ENCODE assay signal across 8 cellular contexts in the genomic region with DNA sequence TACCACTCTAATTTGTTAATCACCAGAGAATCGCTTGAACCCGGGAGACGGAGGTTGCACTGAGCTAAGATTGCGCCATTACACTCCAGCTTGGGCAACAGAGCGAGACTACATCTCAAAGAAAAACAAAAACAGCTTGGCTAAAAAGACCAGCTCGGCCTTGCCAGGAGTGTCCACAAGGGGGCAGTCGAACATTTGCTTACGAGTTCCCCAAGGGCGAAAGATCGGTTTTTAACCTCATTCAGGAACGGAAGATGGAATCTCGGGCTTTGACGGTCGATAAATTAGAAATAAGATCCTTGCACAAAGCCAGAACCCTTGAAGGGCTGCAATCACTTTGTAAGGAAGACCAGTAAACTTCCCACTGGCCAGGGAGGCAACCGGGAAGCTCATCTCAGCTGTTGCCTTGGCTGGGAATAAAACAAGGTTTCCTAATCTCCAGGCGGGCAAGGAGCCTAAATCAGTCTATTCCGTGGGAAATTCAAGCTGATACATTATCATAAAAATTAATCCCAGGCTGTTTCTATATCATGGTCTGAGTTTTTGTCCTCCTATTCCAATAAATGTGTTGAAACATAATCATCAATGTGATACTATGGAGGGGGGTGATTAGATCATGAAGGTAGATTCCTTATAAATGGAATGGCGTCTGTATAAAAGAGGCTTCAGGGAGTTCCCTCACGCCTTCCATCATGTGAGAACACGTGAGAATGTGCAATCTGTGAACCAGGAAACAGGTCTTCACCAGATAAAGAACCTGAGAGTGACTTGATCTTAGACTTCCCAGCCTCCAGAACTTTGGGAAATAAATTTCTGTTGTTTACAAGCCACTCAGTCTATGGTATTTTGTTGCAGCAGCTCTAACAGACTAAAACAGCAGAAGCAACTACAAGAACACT. TPM values are rescaled to one million over a fixed set of nuclear protein-coding genes. Genes with fewer than 3 reads are reported as not detected.
DNase-seq lines count a peak whose midpoint lies in the region; ATAC-seq and TF ChIP-seq lines count a peak whose summit lies in the region.

No MANE protein-coding gene starts in this region.

- ATAC-seq in activated naive CD8-positive, alpha-beta T cell treated with anti-CD3 and anti-CD28 coated beads, Interleukin-2, amount 10 ng/mL, durations not matched to agents 7 days and 5 days (ENCODE audit: low read depth): peak; percentile 69
- no peak for ATAC-seq in HG03520 (IDR thresholded peaks at IDR 0.05; ENCODE audit: unreplicated experiment)

- TF ChIP-seq CTCF in cardiac muscle cell (IDR thresholded peaks at IDR 0.05; ENCODE audit: low read depth, low read length) (peak; percentile 97), transverse colon (IDR thresholded peaks at IDR 0.05) (peak; percentile 84 to 97 (median 95))

- H3K4me1 ChIP-seq in cardiac muscle cell (ENCODE audit: low read depth) (no peaks in the 10 kb centered on the region), transverse colon (peaks cover 0 to 12% (median 0%) of the 10 kb centered on the region in 4 donors)

- H3K27ac Mint-ChIP-seq in activated naive CD8-positive, alpha-beta T cell treated with anti-CD3 and anti-CD28 coated beads, Interleukin-2, amount 10 ng/mL, durations not matched to agents 7 days and 5 days: peak overlapping the region; percentile 49

- H3K36me3 ChIP-seq in cardiac muscle cell (no peaks in the 10 kb centered on the region), transverse colon (no peaks in the 10 kb centered on the region)

- no peak for TF ChIP-seq POLR2A in transverse colon (IDR thresholded peaks at IDR 0.05)

- no peak overlapping the region for H3K27ac ChIP-seq in cardiac muscle cell
- no peak overlapping the region for H3K27ac ChIP-seq in transverse colon

- H3K9me3 ChIP-seq in cardiac muscle cell (ENCODE audit: low read depth): no peaks in the 10 kb centered on the region
- H3K9me3 ChIP-seq in transverse colon: no peaks in the 10 kb centered on the region

- H3K27me3 Mint-ChIP-seq in activated naive CD8-positive, alpha-beta T cell treated with anti-CD3 and anti-CD28 coated beads, Interleukin-2, amount 10 ng/mL, durations not matched to agents 7 days and 5 days: peaks cover 7% of the 10 kb centered on the region

- 7 to 24% methylated on average over 5 to 20 of the region's 20 CpGs for WGBS in transverse colon (ENCODE audit: low coverage in 1 of 2), 2 donors

- in situ Hi-C loops in G401 (cut with HindIII; ENCODE audit: low sequenced_read_pairs): no loop called here
- in situ Hi-C loops in transverse colon (cut with MboI; ENCODE audit: low pct_ligation_motif_present in 1 of 4, low pct_unique_long_range_greater_than_20kb in 1 of 4, low sequenced_read_pairs in 3 of 4): loop anchor here in 1 of 4 donors (10.0 kb wide), 1 partner anchor 82 kb away; no protein-coding TSS in a partner anchor

- H3K36me3 Mint-ChIP-seq in activated naive CD8-positive, alpha-beta T cell treated with anti-CD3 and anti-CD28 coated beads, Interleukin-2, amount 10 ng/mL, durations not matched to agents 7 days and 5 days: no peaks in the 10 kb centered on the region

- H3K4me1 Mint-ChIP-seq in activated naive CD8-positive, alpha-beta T cell treated with anti-CD3 and anti-CD28 coated beads, Interleukin-2, amount 10 ng/mL, durations not matched to agents 7 days and 5 days: peaks cover 11% of the 10 kb centered on the region

- TF ChIP-seq EP300 in transverse colon (IDR thresholded peaks at IDR 0.05; ENCODE audit: low read depth): no peak

- peak overlapping the region; percentile 55 for H3K4me3 Mint-ChIP-seq in activated naive CD8-positive, alpha-beta T cell treated with anti-CD3 and anti-CD28 coated beads, Interleukin-2, amount 10 ng/mL, durations not matched to agents 7 days and 5 days

- POLR2A ChIA-PET in activated naive CD8-positive, alpha-beta T cell treated with anti-CD3 and anti-CD28 coated beads, Interleukin-2, amount 10 ng/mL, durations not matched to agents 7 days and 5 days (lab: Charles Lee): interaction anchor here (0.7 to 1.4 kb wide), 8 partner anchors 14 to 80 kb away, joined by 3 to 9 read pairs (median 4); a partner anchor contains a TSS

- intact Hi-C loops in transverse colon (cut with DNase I; ENCODE audit: low total_unique reads): no loop called here

- H3K9me3 Mint-ChIP-seq in activated naive CD8-positive, alpha-beta T cell treated with anti-CD3 and anti-CD28 coated beads, Interleukin-2, amount 10 ng/mL, durations not matched to agents 7 days and 5 days: no peaks in the 10 kb centered on the region

- H3K27me3 ChIP-seq in cardiac muscle cell: no peaks in the 10 kb centered on the region
- peaks cover 14% of the 10 kb centered on the region for H3K27me3 ChIP-seq in transverse colon

- peak; percentile 95 for DNase-seq in G401 (ENCODE audit: low spot score)
- peak; percentile 85 for DNase-seq in NCI-H1105 (lab: John Stamatoyannopoulos, UW)
- DNase-seq in SKM-1 treated with dmso at 0.1 percent for 144 hours (lab: John Stamatoyannopoulos, UW; ENCODE audit: unreplicated experiment): peak; percentile 75
- peak; percentile 82 for DNase-seq in activated naive CD8-positive, alpha-beta T cell treated with anti-CD3 and anti-CD28 coated beads, Interleukin-2, amount 10 ng/mL, durations not matched to agents 7 days and 5 days
- DNase-seq in cardiac muscle cell (ENCODE audit: low read depth in 1 of 2, low spot score in 1 of 2): peak; percentile 90 to 92
- DNase-seq in pons (ENCODE audit: low spot score): peak; percentile 82
- peak; percentile 88 for DNase-seq in transverse colon

- H3K4me3 ChIP-seq in cardiac muscle cell (peak overlapping the region; percentile 7), transverse colon (peak overlapping the region in 2 of 4 donors; percentile 9 to 34)

RNA-seq across cellular contexts. Expression of a gene that starts 14.9 kb away (rescaled TPM):
- 1.9 and 3.0 TPM in 2 replicates for total RNA-seq in G401 (2014; rRNA removed; shearing (Covaris generic))
- 10 to 100 TPM; 11.2 to 12.1 TPM for total RNA-seq in activated naive CD8-positive, alpha-beta T cell treated with anti-CD3 and anti-CD28 coated beads, Interleukin-2, amount 10 ng/mL, durations not matched to agents 7 days and 5 days
- total RNA-seq in cardiac muscle cell (30.2 and 36.8 TPM in 2 replicates), transverse colon (10 to 100 TPM in 3 of 4 donors, 1 to 10 TPM in 1; 7.5 to 32.4 (median 14.4) TPM)
- polyA plus RNA-seq in cardiac muscle cell: 32.6 and 50.2 TPM in 2 replicates

RNA-seq across cellular contexts. Expression of a gene that starts 34.4 kb away (rescaled TPM):
- not detected in 2 replicates for total RNA-seq in G401 (2014; rRNA removed; shearing (Covaris generic))
- total RNA-seq in activated naive CD8-positive, alpha-beta T cell treated with anti-CD3 and anti-CD28 coated beads, Interleukin-2, amount 10 ng/mL, durations not matched to agents 7 days and 5 days: under 1 TPM; 0.23 to 0.67 TPM
- total RNA-seq in cardiac muscle cell (1.2 TPM in 2 replicates), transverse colon (under 1 TPM in 1 of 4 donors, not detected in 3; 0.16 TPM)
- 1.5 TPM in 1 of 2 replicates, not detected in the other for polyA plus RNA-seq in cardiac muscle cell

RNA-seq across cellular contexts. Expression of a gene that starts 39.0 kb away (rescaled TPM):
- total RNA-seq in G401 (2014; rRNA removed; shearing (Covaris generic)): 22.2 and 23.7 TPM in 2 replicates
- total RNA-seq in activated naive CD8-positive, alpha-beta T cell treated with anti-CD3 and anti-CD28 coated beads, Interleukin-2, amount 10 ng/mL, durations not matched to agents 7 days and 5 days: 1 to 10 TPM; 9.5 to 9.7 TPM
- total RNA-seq in cardiac muscle cell (138 and 194 TPM in 2 replicates), transverse colon (10 to 100 TPM; 21.8 to 31.8 (median 23.6) TPM)
- polyA plus RNA-seq in cardiac muscle cell: 129 and 174 TPM in 2 replicates

RNA-seq across cellular contexts. Expression of a gene that starts 41.5 kb away (rescaled TPM):
- 92.6 and 111 TPM in 2 replicates for total RNA-seq in G401 (2014; rRNA removed; shearing (Covaris generic))
- 10 to 100 TPM; 45.4 to 47.8 TPM for total RNA-seq in activated naive CD8-positive, alpha-beta T cell treated with anti-CD3 and anti-CD28 coated beads, Interleukin-2, amount 10 ng/mL, durations not matched to agents 7 days and 5 days
- total RNA-seq in cardiac muscle cell: 29.3 and 33.2 TPM in 2 replicates
- 33.8 and 37.3 TPM in 2 replicates for polyA plus RNA-seq in cardiac muscle cell
- 100 to 1,000 TPM in 1 of 4 donors, 10 to 100 TPM in 3; 34.0 to 178 (median 63.1) TPM for total RNA-seq in transverse colon

RNA-seq across cellular contexts. Expression of a gene that starts 50.2 kb away (rescaled TPM):
- 34.3 and 46.6 TPM in 2 replicates for total RNA-seq in G401 (2014; rRNA removed; shearing (Covaris generic))
- 1 to 10 TPM; 3.0 to 5.7 TPM for total RNA-seq in activated naive CD8-positive, alpha-beta T cell treated with anti-CD3 and anti-CD28 coated beads, Interleukin-2, amount 10 ng/mL, durations not matched to agents 7 days and 5 days
- 4.9 and 9.4 TPM in 2 replicates for total RNA-seq in cardiac muscle cell
- 1.9 and 4.8 TPM in 2 replicates for polyA plus RNA-seq in cardiac muscle cell
- total RNA-seq in transverse colon: 10 to 100 TPM in 3 of 4 donors, 1 to 10 TPM in 1; 8.8 to 43.8 (median 14.4) TPM
